ENCODE assay signal across 1 cellular context in genomic region chr3:114383875-114384557, GRCh38.
TF ChIP-seq lines count a peak whose summit lies in the region.

No MANE protein-coding gene starts in this region.

TF ChIP-seq in HepG2, 621 proteins besides CTCF, POLR2A, EP300 and RAD21 (continued from another document):
- no peak for TF ChIP-seq ZNF512 (CRISPR knock-in tag; IDR thresholded peaks at IDR 0.05)
- TF ChIP-seq, protein P1, sequence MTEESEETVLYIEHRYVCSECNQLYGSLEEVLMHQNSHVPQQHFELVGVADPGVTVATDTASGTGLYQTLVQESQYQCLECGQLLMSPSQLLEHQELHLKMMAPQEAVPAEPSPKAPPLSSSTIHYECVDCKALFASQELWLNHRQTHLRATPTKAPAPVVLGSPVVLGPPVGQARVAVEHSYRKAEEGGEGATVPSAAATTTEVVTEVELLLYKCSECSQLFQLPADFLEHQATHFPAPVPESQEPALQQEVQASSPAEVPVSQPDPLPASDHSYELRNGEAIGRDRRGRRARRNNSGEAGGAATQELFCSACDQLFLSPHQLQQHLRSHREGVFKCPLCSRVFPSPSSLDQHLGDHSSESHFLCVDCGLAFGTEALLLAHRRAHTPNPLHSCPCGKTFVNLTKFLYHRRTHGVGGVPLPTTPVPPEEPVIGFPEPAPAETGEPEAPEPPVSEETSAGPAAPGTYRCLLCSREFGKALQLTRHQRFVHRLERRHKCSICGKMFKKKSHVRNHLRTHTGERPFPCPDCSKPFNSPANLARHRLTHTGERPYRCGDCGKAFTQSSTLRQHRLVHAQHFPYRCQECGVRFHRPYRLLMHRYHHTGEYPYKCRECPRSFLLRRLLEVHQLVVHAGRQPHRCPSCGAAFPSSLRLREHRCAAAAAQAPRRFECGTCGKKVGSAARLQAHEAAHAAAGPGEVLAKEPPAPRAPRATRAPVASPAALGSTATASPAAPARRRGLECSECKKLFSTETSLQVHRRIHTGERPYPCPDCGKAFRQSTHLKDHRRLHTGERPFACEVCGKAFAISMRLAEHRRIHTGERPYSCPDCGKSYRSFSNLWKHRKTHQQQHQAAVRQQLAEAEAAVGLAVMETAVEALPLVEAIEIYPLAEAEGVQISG (CRISPR knock-in tag; IDR thresholded peaks at IDR 0.05): 0 out of 2 replicates have a peak, but pooled peaks have one; percentile 47
